Comparison of ENCODE assay signal across 16 cellular contexts in genomic region chr6:48560408-48560807, GRCh38.
A peak's percentile ranks its signal among the peaks of the same experiment; 100 is the strongest.
DNase-seq lines count a peak whose midpoint lies in the region; ATAC-seq and TF ChIP-seq lines count a peak whose summit lies in the region.
"Had no signal": no experiment of that assay in that cellular context is flagged by ENCODE, and none has a peak within 500 bp of the region (broad histone marks: within the 10 kb centered on the region; RNA-seq: fewer than 3 reads in every experiment).

No MANE protein-coding gene starts in this region.

- H3K4me3 Mint-ChIP-seq in HFFc6 = no peak overlapping the region
- H3K4me3 Mint-ChIP-seq: CD8-positive, alpha-beta memory T cell; neural crest cell had no signal

- peak; percentile 79 for ATAC-seq in SK-N-SH treated with all-trans-retinoic acid at 6 μM for 48 hours
- ATAC-seq in HG02623 (IDR thresholded peaks at IDR 0.05; ENCODE audit: unreplicated experiment) = no peak
- no peak for ATAC-seq in GM18517 (IDR thresholded peaks at IDR 0.05; ENCODE audit: unreplicated experiment)
- ATAC-seq: heart right ventricle had no signal

- H3K27me3 ChIP-seq in dorsolateral prefrontal cortex = no peaks in the 10 kb centered on the region
- H3K27me3 ChIP-seq: heart right ventricle had no signal

- H3K4me3 ChIP-seq in dorsolateral prefrontal cortex = no peak overlapping the region
- H3K4me3 ChIP-seq: heart right ventricle, left ventricle myocardium inferior had no signal

- H3K9me3 Mint-ChIP-seq in HFFc6 = no peaks in the 10 kb centered on the region

- H3K27me3 Mint-ChIP-seq in HFFc6 (ENCODE audit: insufficient read depth) = peaks cover 3% of the 10 kb centered on the region
- H3K27me3 Mint-ChIP-seq: CD8-positive, alpha-beta memory T cell had no signal

- intact Hi-C loops in dorsolateral prefrontal cortex (cut with DNase I) = no loop called here

- H3K4me1 Mint-ChIP-seq in HFFc6 (ENCODE audit: low read depth) = peaks cover 9% of the 10 kb centered on the region
- H3K4me1 Mint-ChIP-seq: CD8-positive, alpha-beta memory T cell had no signal

- TF ChIP-seq CTCF in HFFc6 (IDR thresholded peaks at IDR 0.05) = no peak
- TF ChIP-seq CTCF in dorsolateral prefrontal cortex (IDR thresholded peaks at IDR 0.05 in 54 of 56, conservative IDR thresholded peaks at IDR 0.05 in 2 of 56; ENCODE audit: low read depth in 1 of 56, partially characterized antibody in 56 of 56) = no peak

- no peak overlapping the region for H3K27ac ChIP-seq in dorsolateral prefrontal cortex
- H3K27ac ChIP-seq: heart right ventricle, left ventricle myocardium inferior had no signal

- no peak overlapping the region for H3K27ac Mint-ChIP-seq in HFFc6
- H3K27ac Mint-ChIP-seq: CD8-positive, alpha-beta memory T cell had no signal

- H3K36me3 Mint-ChIP-seq in HFFc6 (ENCODE audit: low read depth) = no peaks in the 10 kb centered on the region
- H3K36me3 Mint-ChIP-seq: CD8-positive, alpha-beta memory T cell had no signal

- DNase-seq in HFFc6 (peak; percentile 22), fibroblast of peridontal ligament (ENCODE audit: extremely low read depth) (peak; percentile 5), smooth muscle cell of the brain vasculature (ENCODE audit: low read depth, low spot score) (peak; percentile 4), dorsolateral prefrontal cortex (no peak)
- DNase-seq: activated CD4-positive, CD25-positive, alpha-beta regulatory T cell treated with anti-CD3 and anti-CD28 coated beads, Interleukin-2, amount 50 U/mL, for 72 hours; activated T-cell treated with anti-CD3 and anti-CD28 coated beads, Interleukin-2, amount 50 U/mL, for 1 hour; CD8-positive, alpha-beta memory T cell; effector CD8-positive, alpha-beta T cell; heart right ventricle; left ventricle myocardium inferior; NCI-H1105 treated with DMSO at 0.1 percent for 48 hours; NCI-H2227 treated with DMSO at 0.1 percent for 48 hours had no signal

TF ChIP-seq in SK-N-SH treated with all-trans-retinoic acid at 6 μM for 48 hours, 23 proteins besides CTCF, POLR2A, EP300 and RAD21:
- TF ChIP-seq ZFP30 (CRISPR knock-in tag; IDR thresholded peaks at IDR 0.05) (no peak), ZNF8 (CRISPR knock-in tag; IDR thresholded peaks at IDR 0.05) (no peak), TOX (CRISPR knock-in tag; IDR thresholded peaks at IDR 0.05; ENCODE audit: borderline replicate concordance) (no peak), ZC3H10 (CRISPR knock-in tag; IDR thresholded peaks at IDR 0.05) (no peak), ESRRG (CRISPR knock-in tag; IDR thresholded peaks at IDR 0.05) (no peak), ARNTL (CRISPR knock-in tag; IDR thresholded peaks at IDR 0.05; ENCODE audit: borderline replicate concordance, low read depth) (no peak), PPARA (CRISPR knock-in tag; IDR thresholded peaks at IDR 0.05; ENCODE audit: borderline replicate concordance) (no peak)

Comparison
In these comparisons a context has a peak if more than half of its experiments do, and no peak if none do; other contexts are left out.
1. DNase-seq: peak in HFFc6 (single experiment), fibroblast of peridontal ligament (single experiment) and smooth muscle cell of the brain vasculature (single experiment); none in dorsolateral prefrontal cortex (0 of 10).